Comparison of ENCODE assay signal across 21 cellular contexts in the genomic region with DNA sequence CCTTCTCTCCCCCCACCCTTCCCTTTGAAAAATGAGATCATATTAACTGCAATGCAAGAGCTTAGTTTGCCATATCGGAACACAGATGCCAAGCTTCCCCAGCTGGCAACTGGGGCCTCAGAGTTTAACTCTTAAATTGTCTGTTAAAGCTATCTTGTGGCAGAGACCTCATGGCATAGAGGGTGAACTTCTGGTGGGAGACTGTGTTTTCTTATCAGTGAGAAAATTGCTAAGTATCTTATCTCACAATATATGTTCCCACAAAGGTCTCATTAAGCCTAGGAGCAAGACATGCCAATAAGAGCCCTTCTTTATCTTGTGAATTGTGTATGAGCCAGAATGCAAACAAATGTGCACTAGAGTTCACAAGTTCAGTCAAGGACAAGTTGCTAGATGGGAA. TPM values are rescaled to one million over a fixed set of nuclear protein-coding genes. Genes with fewer than 3 reads are reported as not detected.
DNase-seq lines count a peak whose midpoint lies in the region; ATAC-seq, FAIRE-seq and TF ChIP-seq lines count a peak whose summit lies in the region.
"Had no signal": no experiment of that assay in that cellular context is flagged by ENCODE, and none has a peak within 500 bp of the region (broad histone marks: within the 10 kb centered on the region; RNA-seq: fewer than 3 reads in every experiment).

No MANE protein-coding gene starts in this region.

- H3K79me2 ChIP-seq in HepG2 (ENCODE audit: insufficient read depth, low read length) = no peaks in the 10 kb centered on the region

- H3K9ac ChIP-seq in HepG2 (ENCODE audit: insufficient read depth, low read depth, low read length) = no peak overlapping the region
- H3K9ac ChIP-seq in subcutaneous abdominal adipose tissue (ENCODE audit: low read length in 5 of 5) = no peak overlapping the region

- TF ChIP-seq RAD21 in HepG2 (CRISPR knock-in tag; IDR thresholded peaks at IDR 0.05) = no peak

- no peak for TF ChIP-seq EP300 in HepG2 (IDR thresholded peaks at IDR 0.05; ENCODE audit: low read depth in 2 of 2, low read length in 2 of 2)
- TF ChIP-seq EP300 in HepG2 (CRISPR knock-in tag; IDR thresholded peaks at IDR 0.05; ENCODE audit: borderline replicate concordance) = no peak
- no peak for TF ChIP-seq EP300 in gastroesophageal sphincter (IDR thresholded peaks at IDR 0.05)

- H3K27me3 ChIP-seq in HepG2 (ENCODE audit: control insufficient read depth in 1 of 2, insufficient read depth in 2 of 2, low read length in 2 of 2) (no peaks in the 10 kb centered on the region), subcutaneous abdominal adipose tissue (ENCODE audit: control insufficient read depth in 5 of 5, insufficient read depth in 4 of 5, low read length in 5 of 5) (no peaks in the 10 kb centered on the region), Peyer's patch (no peaks in the 10 kb centered on the region), gastroesophageal sphincter (no peaks in the 10 kb centered on the region), SJCRH30 (no peaks in the 10 kb centered on the region)
- H3K27me3 ChIP-seq: esophagus squamous epithelium had no signal

- H3K36me3 ChIP-seq in HepG2 (replicated peaks in 1 of 2; ENCODE audit: control insufficient read depth in 1 of 2, insufficient read depth in 2 of 2, low read length in 2 of 2) = no peaks in the 10 kb centered on the region
- peaks cover 2 to 8% (median 6%) of the 10 kb centered on the region in 5 donors for H3K36me3 ChIP-seq in subcutaneous abdominal adipose tissue (ENCODE audit: control insufficient read depth in 5 of 5, insufficient read depth in 5 of 5, low read length in 5 of 5)
- H3K36me3 ChIP-seq in Peyer's patch = peaks cover 0 to under 1% (median 0%) of the 10 kb centered on the region in 3 donors
- H3K36me3 ChIP-seq in gastroesophageal sphincter = peaks cover 2% of the 10 kb centered on the region in 2 donors
- H3K36me3 ChIP-seq in SJCRH30 = peaks cover 37% of the 10 kb centered on the region

- intact Hi-C loops in HepG2 (cut with micrococcal nuclease; ENCODE audit: unreplicated experiment) = no loop called here

- CTCF ChIA-PET in HepG2 (lab: Yijun Ruan, JAX; ENCODE audit: low intra/inter-chr PET ratio, low total read pairs) = no interaction called here

- no peak for FAIRE-seq in HepG2 (lab: Jason Lieb, UNC)
- FAIRE-seq: G401.6 had no signal

- TF ChIP-seq CTCF in coronary artery (IDR thresholded peaks at IDR 0.05) = no peak
- TF ChIP-seq CTCF in HepG2 (CRISPR knock-in tag; IDR thresholded peaks at IDR 0.05) = no peak
- TF ChIP-seq CTCF in Peyer's patch (IDR thresholded peaks at IDR 0.05) = no peak
- TF ChIP-seq CTCF in gastroesophageal sphincter (IDR thresholded peaks at IDR 0.05) = no peak

- no peak for ATAC-seq in HepG2
- no peak for ATAC-seq in gastroesophageal sphincter
- ATAC-seq: T-helper 17 cell had no signal

- no peaks in the 10 kb centered on the region for H4K20me1 ChIP-seq in HepG2 (ENCODE audit: insufficient read depth, low read length)

- BruUV-seq in HepG2 (replicated peaks; lab: Mats Ljungman, UMichigan) = no TSS peak

- no peak overlapping the region for H2AFZ ChIP-seq in HepG2 (ENCODE audit: low read length)

- H3K4me2 ChIP-seq in HepG2 (ENCODE audit: low read depth, low read length) = no peak overlapping the region

- in situ Hi-C loops in HepG2 (cut with HindIII; ENCODE audit: extremely low pct_ligation_motif_present, low pct_unique_long_range_greater_than_20kb) = no loop called here

- no peaks in the 10 kb centered on the region for H3K9me3 ChIP-seq in HepG2 (ENCODE audit: low read length)
- H3K9me3 ChIP-seq in subcutaneous abdominal adipose tissue (ENCODE audit: control insufficient read depth in 5 of 5, low read length in 5 of 5) = no peaks in the 10 kb centered on the region
- H3K9me3 ChIP-seq in Peyer's patch = no peaks in the 10 kb centered on the region
- no peaks in the 10 kb centered on the region for H3K9me3 ChIP-seq in gastroesophageal sphincter
- H3K9me3 ChIP-seq in SJCRH30 (replicated peaks) = no peaks in the 10 kb centered on the region
- H3K9me3 ChIP-seq: Caco-2, esophagus squamous epithelium had no signal

- no peak for TF ChIP-seq POLR2A in HepG2 (IDR thresholded peaks at IDR 0.05; ENCODE audit: insufficient read depth in 1 of 2, low read depth in 2 of 2, low read length in 2 of 2)
- no peak for TF ChIP-seq POLR2A in Peyer's patch (IDR thresholded peaks at IDR 0.05)
- TF ChIP-seq POLR2A in gastroesophageal sphincter (IDR thresholded peaks at IDR 0.05) = no peak

- POLR2A ChIA-PET in HepG2 (lab: Yijun Ruan, JAX) = no interaction called here

- H3K4me1 ChIP-seq in HepG2 (ENCODE audit: insufficient read depth, low read length) (peaks cover 41% of the 10 kb centered on the region), subcutaneous abdominal adipose tissue (ENCODE audit: control insufficient read depth in 5 of 5, insufficient read depth in 5 of 5, low read length in 5 of 5) (peaks cover 0 to 55% (median 46%) of the 10 kb centered on the region in 5 donors), Peyer's patch (peaks cover 0 to 38% (median 1%) of the 10 kb centered on the region in 4 donors), gastroesophageal sphincter (peaks cover 0 to 92% (median 3%) of the 10 kb centered on the region in 3 donors), SJCRH30 (no peaks in the 10 kb centered on the region; the same call in 1 of the 2 replicates)
- H3K4me1 ChIP-seq: Caco-2 had no signal

- peak overlapping the region; percentile 61 for H3K4me3 ChIP-seq in coronary artery
- H3K4me3 ChIP-seq in HepG2 (replicated peaks in 1 of 3; ENCODE audit: insufficient read depth in 1 of 3, low read depth in 2 of 3, low read length in 3 of 3) = no peak overlapping the region
- no peak overlapping the region for H3K4me3 ChIP-seq in subcutaneous abdominal adipose tissue (ENCODE audit: low read depth in 1 of 5, low read length in 5 of 5)
- H3K4me3 ChIP-seq in Peyer's patch = no peak overlapping the region
- H3K4me3 ChIP-seq in gastroesophageal sphincter = no peak overlapping the region
- no peak overlapping the region for H3K4me3 ChIP-seq in SJCRH30
- H3K4me3 ChIP-seq: esophagus squamous epithelium had no signal

- DNase-seq in NCI-H2171 treated with DMSO at 0.1 percent for 48 hours (lab: John Stamatoyannopoulos, UW) (peak; percentile 61), coronary artery (ENCODE audit: low spot score) (no peak), HepG2 (ENCODE audit: low spot score) (no peak), Peyer's patch (no peak), SJCRH30 (no peak), NOMO-1 treated with DMSO at 0.1 percent for 48 hours (lab: John Stamatoyannopoulos, UW; ENCODE audit: unreplicated experiment) (no peak)
- DNase-seq: activated CD4-positive, alpha-beta T cell treated with anti-CD3 and anti-CD28 coated beads for 1 hour; activated gamma-delta T cell treated with Interleukin-2 at 50 U/mL for 16 hours; AML-193; Caco-2; esophagus squamous epithelium; GOT3; KG1; NCI-H1092 treated with DMSO at 0.1 percent for 48 hours; NK-92 treated with Interleukin-12 subunit alpha and Interleukin-12 subunit beta, amount 100 ng/mL, for 24 hours; stimulated activated CD4-positive, alpha-beta T cell treated with anti-CD3 and anti-CD28 coated beads, Interleukin-2, amount 100 ng/mL, for 24 hours; T-helper 17 cell had no signal

- H3K27ac ChIP-seq in coronary artery (peak overlapping the region; percentile 56 to 69), HepG2 (ENCODE audit: extremely low read length, insufficient read depth, low read length) (peak overlapping the region; percentile 35), subcutaneous abdominal adipose tissue (ENCODE audit: low read depth, low read length) (peak overlapping the region; percentile 6), Peyer's patch (peak overlapping the region in 1 of 4 donors; percentile 18), gastroesophageal sphincter (no peak overlapping the region), SJCRH30 (no peak overlapping the region)
- H3K27ac ChIP-seq: RWPE1 had no signal

- 41% methylated on average over 1 of the region's 1 CpG for WGBS in HepG2 (ENCODE audit: low lambda C conversion rate)
- WGBS in gastroesophageal sphincter (ENCODE audit: low coverage in 1 of 2), 2 donors = 7% methylated on average over 1 of the region's 1 CpG; no CpG with 5 or more reads in 1 of the 2 donors

RNA-seq across cellular contexts. Expression of a gene that starts 12.4 kb away (rescaled TPM):
- 2.4 and 4.6 TPM in 2 replicates for total RNA-seq in HepG2 (2016; rRNA removed; fragmentation: Illumina TruSeq; extraction: Trizol)
- total RNA-seq in HepG2 (2016; cell fraction: cytosol; rRNA removed; fragmentation: Illumina TruSeq; extraction: Trizol; ENCODE audit: low read depth) = 4.1 TPM in 2 replicates
- total RNA-seq in HepG2 (2016; cell fraction: insoluble cytoplasmic fraction; rRNA removed; fragmentation: Illumina TruSeq; extraction: Trizol) = 1.6 and 4.1 TPM in 2 replicates
- total RNA-seq in HepG2 (2016; cell fraction: membrane; rRNA removed; fragmentation: Illumina TruSeq; extraction: Trizol) = 1.4 and 1.6 TPM in 2 replicates
- 18.2 and 18.4 TPM in 2 replicates for total RNA-seq in HepG2 (2016; cell fraction: nucleus; rRNA removed; fragmentation: Illumina TruSeq; extraction: Trizol)
- 0.98 and 1.4 TPM in 2 replicates for polyA plus RNA-seq in HepG2 (2011; rRNA removed)
- 0.17 and 0.32 TPM in 2 replicates for polyA plus RNA-seq in HepG2 (2011; cell fraction: cytosol; rRNA removed)
- 3.9 and 4.5 TPM in 2 replicates for polyA plus RNA-seq in HepG2 (2011; cell fraction: nucleus; rRNA removed)
- 1.1 and 1.7 TPM in 2 replicates for polyA plus RNA-seq in HepG2 (2012)
- polyA plus RNA-seq in HepG2 (2016; cell fraction: cytosol; fragmentation: Illumina TruSeq; extraction: Trizol; ENCODE audit: low read depth) = 0.20 TPM in 2 replicates
- polyA plus RNA-seq in HepG2 (2016; cell fraction: insoluble cytoplasmic fraction; fragmentation: Illumina TruSeq; extraction: Trizol; ENCODE audit: low read depth) = 1.4 and 1.7 TPM in 2 replicates
- polyA plus RNA-seq in HepG2 (2016; cell fraction: membrane; fragmentation: Illumina TruSeq; extraction: Trizol; ENCODE audit: low read depth) = 0.31 and 0.49 TPM in 2 replicates
- polyA plus RNA-seq in HepG2 (2016; cell fraction: nucleus; fragmentation: Illumina TruSeq; extraction: Trizol; ENCODE audit: insufficient read depth, low read depth) = 5.7 and 6.1 TPM in 2 replicates
- 3.1 and 48.1 TPM in 2 replicates for polyA minus RNA-seq in HepG2 (2011; rRNA and poly(A)+ RNA removed; ENCODE audit: low replicate concordance)
- polyA minus RNA-seq in HepG2 (2011; cell fraction: cytosol; rRNA and poly(A)+ RNA removed) = 1.1 and 3.5 TPM in 2 replicates
- polyA minus RNA-seq in HepG2 (2011; cell fraction: nucleus; rRNA and poly(A)+ RNA removed) = 25.6 and 28.5 TPM in 2 replicates
- total RNA-seq in Peyer's patch = 100 to 1,000 TPM in 3 of 4 donors, 10 to 100 TPM in 1; 89.7 to 229 (median 159) TPM
- 10 to 100 TPM; 61.0 to 68.3 (median 65.4) TPM for total RNA-seq in gastroesophageal sphincter
- 44.7 and 48.1 TPM in 2 replicates for total RNA-seq in SJCRH30 (2014; rRNA removed; shearing (Covaris generic))

Comparison
In these comparisons a context has a peak if more than half of its experiments do, and no peak if none do; other contexts are left out.
1. H3K27ac ChIP-seq: peak in coronary artery (2 of 2), HepG2 (single experiment) and subcutaneous abdominal adipose tissue (single experiment); none in gastroesophageal sphincter (0 of 4) and SJCRH30 (single experiment).